Comparison of ENCODE assay signal across 8 cellular contexts in the genomic region with DNA sequence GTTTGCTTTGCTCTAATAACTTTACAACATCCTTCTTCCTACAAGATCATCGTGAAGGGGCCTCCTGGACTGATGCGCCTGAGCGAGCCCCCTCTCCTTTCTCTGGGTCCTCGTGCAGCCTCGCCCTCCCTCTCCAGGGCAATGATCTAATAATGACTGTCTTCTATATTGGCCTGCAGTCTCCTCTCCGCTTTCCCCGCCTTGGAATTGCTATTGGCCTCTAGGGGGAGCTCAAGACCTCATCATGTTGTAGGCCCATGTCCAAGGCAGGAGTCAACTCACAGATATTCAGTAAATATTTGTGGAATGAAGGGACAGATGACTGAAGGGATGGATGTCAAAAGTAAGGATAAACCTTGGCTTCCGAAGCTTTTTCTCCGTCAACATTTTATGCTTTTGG.
DNase-seq lines count a peak whose midpoint lies in the region; ATAC-seq, FAIRE-seq and TF ChIP-seq lines count a peak whose summit lies in the region.

No MANE protein-coding gene starts in this region.

- no peaks in the 10 kb centered on the region for H3K79me1 ChIP-seq in IMR-90 (ENCODE audit: low read depth in 1 of 2, low read length in 2 of 2)

- H2BK120ac ChIP-seq in IMR-90 (ENCODE audit: low read depth, low read length): no peak overlapping the region

- H3K4me1 Mint-ChIP-seq in T-cell: no peaks in the 10 kb centered on the region

- no peaks in the 10 kb centered on the region for H3K9me1 ChIP-seq in IMR-90 (ENCODE audit: insufficient read depth, low read length)

- dilution Hi-C loops in IMR-90 (cut with HindIII; ENCODE audit: low sequenced_read_pairs, unreplicated experiment): no loop called here
- dilution Hi-C loops in mammary epithelial cell (cut with HindIII; ENCODE audit: low sequenced_read_pairs): no loop called here

- no peaks in the 10 kb centered on the region for H3K36me3 ChIP-seq in IMR-90 (ENCODE audit: control insufficient read depth, insufficient read depth, low read length)
- no peaks in the 10 kb centered on the region for H3K36me3 ChIP-seq in mammary epithelial cell (ENCODE audit: insufficient read depth, low read length)
- H3K36me3 ChIP-seq in left lung: no peaks in the 10 kb centered on the region

- H3K27me3 ChIP-seq in IMR-90 (ENCODE audit: control insufficient read depth, insufficient read depth, low read length) (no peaks in the 10 kb centered on the region), mammary epithelial cell (ENCODE audit: insufficient read depth, low read length) (no peaks in the 10 kb centered on the region), left lung (no peaks in the 10 kb centered on the region)

- H3K4me1 ChIP-seq in IMR-90 (ENCODE audit: control insufficient read depth, insufficient read depth, low read length) (no peaks in the 10 kb centered on the region), mammary epithelial cell (ENCODE audit: insufficient read depth, low read length) (no peaks in the 10 kb centered on the region), left lung (no peaks in the 10 kb centered on the region)

- H4K20me1 ChIP-seq in IMR-90 (ENCODE audit: insufficient read depth, low read length) (no peaks in the 10 kb centered on the region), mammary epithelial cell (ENCODE audit: insufficient read depth, low read length) (no peaks in the 10 kb centered on the region)

- no peaks in the 10 kb centered on the region for H3K79me2 ChIP-seq in mammary epithelial cell (ENCODE audit: insufficient read depth, low read length)

- H4K91ac ChIP-seq in IMR-90 (ENCODE audit: insufficient read depth, low read depth, low read length): no peak overlapping the region

- H2BK20ac ChIP-seq in IMR-90 (ENCODE audit: low read depth, low read length): no peak overlapping the region

- no peak overlapping the region for H3K27ac Mint-ChIP-seq in T-cell

- in situ Hi-C loops in Caki2 (cut with HindIII; ENCODE audit: low pct_unique_long_range_greater_than_20kb, low sequenced_read_pairs) (no loop called here), IMR-90 (cut with MboI; ENCODE audit: low sequenced_read_pairs) (no loop called here), mammary epithelial cell (cut with MboI; ENCODE audit: low sequenced_read_pairs in 2 of 2) (no loop called here)

- POLR2A ChIA-PET in IMR-90 (lab: Charles Lee; ENCODE audit: unreplicated experiment) (no interaction called here), T-cell (lab: Charles Lee) (no interaction called here)

- no peak overlapping the region for H3K56ac ChIP-seq in IMR-90 (ENCODE audit: extremely low read depth, insufficient read depth, low read length)

- no peak overlapping the region for H3K14ac ChIP-seq in IMR-90 (replicated peaks; ENCODE audit: low read depth, low read length)

- peak; percentile 90 for DNase-seq in Caki2 (ENCODE audit: low read depth)
- peak; percentile 18 for DNase-seq in IMR-90
- peak; percentile 91 for DNase-seq in NCI-H82 (lab: John Stamatoyannopoulos, UW)
- DNase-seq in mammary epithelial cell: peak; percentile 2
- DNase-seq in left lung: peak in 1 of 2 donors; percentile 37
- peak; percentile 78 for DNase-seq in urothelium cell line (ENCODE audit: low spot score)
- DNase-seq in T-cell: no peak
- no peak for DNase-seq in activated T-cell treated with anti-CD3 and anti-CD28 coated beads for 4 hours

- H3K4me3 Mint-ChIP-seq in T-cell: no peak overlapping the region

- H2AK5ac ChIP-seq in IMR-90 (ENCODE audit: low read depth, low read length): no peak overlapping the region

- H4K8ac ChIP-seq in IMR-90 (ENCODE audit: low read depth in 2 of 2, low read length in 2 of 2): no peak overlapping the region

- no peak overlapping the region for H3K4ac ChIP-seq in IMR-90 (ENCODE audit: low read depth, low read length)

- no peak overlapping the region for H2AK9ac ChIP-seq in IMR-90 (replicated peaks; ENCODE audit: low read depth, low read length, poor library complexity)

- CTCF ChIA-PET in IMR-90 (lab: Yijun Ruan, JAX): no interaction called here
- CTCF ChIA-PET in mammary epithelial cell (lab: Charles Lee; ENCODE audit: low non-redundant PET): no interaction called here
- CTCF ChIA-PET in T-cell (lab: Charles Lee): no interaction called here

- H2AFZ ChIP-seq in IMR-90 (replicated peaks; ENCODE audit: low read length, poor library complexity): no peak overlapping the region
- no peak overlapping the region for H2AFZ ChIP-seq in mammary epithelial cell (ENCODE audit: low read depth, low read length)

- no peak overlapping the region for H3K23ac ChIP-seq in IMR-90 (ENCODE audit: low read depth, low read length)

- H4K5ac ChIP-seq in IMR-90 (ENCODE audit: low read depth, low read length): no peak overlapping the region

- TF ChIP-seq POLR2A in IMR-90 (IDR thresholded peaks at IDR 0.05; ENCODE audit: low read depth, low read length): no peak

- H3K9ac ChIP-seq in IMR-90 (ENCODE audit: low read depth, low read length): no peak overlapping the region
- H3K9ac ChIP-seq in mammary epithelial cell (ENCODE audit: insufficient read depth, low read length): no peak overlapping the region

- H3K27me3 Mint-ChIP-seq in T-cell: no peaks in the 10 kb centered on the region

- TF ChIP-seq CTCF in IMR-90 (conservative IDR thresholded peaks at IDR 0.05; ENCODE audit: low read depth, low read length): peak; percentile 25; the same call in 1 of the 2 replicates
- TF ChIP-seq CTCF in mammary epithelial cell (conservative IDR thresholded peaks at IDR 0.05 in 1 of 2, IDR thresholded peaks at IDR 0.05 in 1 of 2; ENCODE audit: extremely low read depth in 1 of 2, insufficient read depth in 1 of 2, low read depth in 1 of 2, low read length in 2 of 2): peak; percentile 6 to 15
- TF ChIP-seq CTCF in left lung (IDR thresholded peaks at IDR 0.05): peak; percentile 53 to 60

- TF ChIP-seq RAD21 in IMR-90 (IDR thresholded peaks at IDR 0.05; ENCODE audit: low read length): no peak; the same call in 1 of the 2 replicates

- ATAC-seq in IMR-90 (ENCODE audit: low read depth) (no peak), left lung (peak; percentile 86), T-cell (replicated peaks in 1 of 4) (no peak)

- peaks cover 11% of the 10 kb centered on the region for H3K9me3 ChIP-seq in IMR-90 (ENCODE audit: control insufficient read depth, insufficient read depth, low read length)
- peaks cover 20% of the 10 kb centered on the region for H3K9me3 ChIP-seq in mammary epithelial cell (replicated peaks; ENCODE audit: insufficient read depth, low read length)
- H3K9me3 ChIP-seq in left lung: no peaks in the 10 kb centered on the region

- FAIRE-seq in urothelium cell line (lab: Jason Lieb, UNC): no peak

- H3K9me3 Mint-ChIP-seq in T-cell: peaks cover 8 to 16% (median 10%) of the 10 kb centered on the region in 3 donors

- H3K27ac ChIP-seq in IMR-90 (ENCODE audit: insufficient read depth, low read length) (no peak overlapping the region), mammary epithelial cell (ENCODE audit: insufficient read depth, low read depth, low read length) (no peak overlapping the region), left lung (no peak overlapping the region)

- BruUV-seq in IMR-90 (replicated peaks; lab: Mats Ljungman, UMichigan): no TSS peak
- no TSS peak for BruUV-seq in mammary epithelial cell (replicated peaks; lab: Mats Ljungman, UMichigan)

- H3K18ac ChIP-seq in IMR-90 (ENCODE audit: low read depth, low read length): no peak overlapping the region

- H3K4me3 ChIP-seq in IMR-90 (ENCODE audit: insufficient read depth, low read depth, low read length) (no peak overlapping the region), mammary epithelial cell (replicated peaks in 1 of 3; ENCODE audit: insufficient read depth in 1 of 3, low read depth in 2 of 3, low read length in 3 of 3) (no peak overlapping the region), left lung (no peak overlapping the region)

- no peak overlapping the region for H2BK5ac ChIP-seq in IMR-90 (ENCODE audit: low read depth, low read length, poor library complexity, severe bottlenecking)

- 7% methylated on average over 3 of the region's 9 CpGs; no CpG with 5 or more reads in 1 of the 2 experiments for WGBS in IMR-90 (ENCODE audit: extremely low coverage in 2 of 2, insufficient read length in 1 of 2), 2 experiments
- WGBS in mammary epithelial cell (ENCODE audit: low coverage, missing lambda C conversion rate): 41% methylated on average over 8 of the region's 9 CpGs

- no peak overlapping the region for H2BK15ac ChIP-seq in IMR-90 (ENCODE audit: low read depth, low read length)

- no peak overlapping the region for H3K4me2 ChIP-seq in IMR-90 (ENCODE audit: low read depth, low read length)
- no peak overlapping the region for H3K4me2 ChIP-seq in mammary epithelial cell (ENCODE audit: insufficient read depth, low read depth, low read length)

- intact Hi-C loops in IMR-90 (cut with micrococcal nuclease) (no loop called here), mammary epithelial cell (cut with micrococcal nuclease) (no loop called here), left lung (cut with DNase I) (no loop called here)

- no peaks in the 10 kb centered on the region for H3K36me3 Mint-ChIP-seq in T-cell

TF ChIP-seq in IMR-90, 13 proteins besides CTCF, POLR2A, EP300 and RAD21 (continues in another document):
- TF ChIP-seq CEBPB (IDR thresholded peaks at IDR 0.05; ENCODE audit: low read depth, low read length) (no peak), MXI1 (IDR thresholded peaks at IDR 0.05; ENCODE audit: borderline replicate concordance, low read depth, low read length) (no peak), BHLHE40 (IDR thresholded peaks at IDR 0.05; ENCODE audit: low read depth, low read length) (no peak), MAZ (IDR thresholded peaks at IDR 0.05; ENCODE audit: borderline replicate concordance, low read depth, low read length) (no peak), FOS (IDR thresholded peaks at IDR 0.05; ENCODE audit: low read depth, low read length) (no peak), CHD1 (IDR thresholded peaks at IDR 0.05; ENCODE audit: low read depth, low read length) (no peak)
- TF ChIP-seq, protein P1, sequence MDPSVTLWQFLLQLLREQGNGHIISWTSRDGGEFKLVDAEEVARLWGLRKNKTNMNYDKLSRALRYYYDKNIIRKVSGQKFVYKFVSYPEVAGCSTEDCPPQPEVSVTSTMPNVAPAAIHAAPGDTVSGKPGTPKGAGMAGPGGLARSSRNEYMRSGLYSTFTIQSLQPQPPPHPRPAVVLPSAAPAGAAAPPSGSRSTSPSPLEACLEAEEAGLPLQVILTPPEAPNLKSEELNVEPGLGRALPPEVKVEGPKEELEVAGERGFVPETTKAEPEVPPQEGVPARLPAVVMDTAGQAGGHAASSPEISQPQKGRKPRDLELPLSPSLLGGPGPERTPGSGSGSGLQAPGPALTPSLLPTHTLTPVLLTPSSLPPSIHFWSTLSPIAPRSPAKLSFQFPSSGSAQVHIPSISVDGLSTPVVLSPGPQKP (IDR thresholded peaks at IDR 0.05; ENCODE audit: borderline replicate concordance, low read depth, low read length): no peak
- TF ChIP-seq, protein P2, sequence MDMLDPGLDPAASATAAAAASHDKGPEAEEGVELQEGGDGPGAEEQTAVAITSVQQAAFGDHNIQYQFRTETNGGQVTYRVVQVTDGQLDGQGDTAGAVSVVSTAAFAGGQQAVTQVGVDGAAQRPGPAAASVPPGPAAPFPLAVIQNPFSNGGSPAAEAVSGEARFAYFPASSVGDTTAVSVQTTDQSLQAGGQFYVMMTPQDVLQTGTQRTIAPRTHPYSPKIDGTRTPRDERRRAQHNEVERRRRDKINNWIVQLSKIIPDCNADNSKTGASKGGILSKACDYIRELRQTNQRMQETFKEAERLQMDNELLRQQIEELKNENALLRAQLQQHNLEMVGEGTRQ (IDR thresholded peaks at IDR 0.05; ENCODE audit: low read depth, low read length): no peak

Comparison
In these comparisons a context has a peak if more than half of its experiments do, and no peak if none do; other contexts are left out.
1. DNase-seq: peak in Caki2 (single experiment), IMR-90 (single experiment), NCI-H82 (single experiment), mammary epithelial cell (single experiment) and urothelium cell line (single experiment); none in T-cell (0 of 34) and activated T-cell treated with anti-CD3 and anti-CD28 coated beads for 4 hours (single experiment).
2. Peak in every context shown above with its lines, with median percentiles within 50 percentile points of each other: CTCF ChIP-seq.